25 cellular contexts compared by ENCODE assay signal in genomic region chr12:5000204-5000603, GRCh38. TPM values are rescaled to one million over a fixed set of nuclear protein-coding genes. Genes with fewer than 3 reads are reported as not detected.
DNase-seq lines count a peak whose midpoint lies in the region; ATAC-seq and TF ChIP-seq lines count a peak whose summit lies in the region.
"Had no signal": no experiment of that assay in that cellular context is flagged by ENCODE, and none has a peak within 500 bp of the region (broad histone marks: within the 10 kb centered on the region; RNA-seq: fewer than 3 reads in every experiment).

No MANE protein-coding gene starts in this region.

- H3K23ac ChIP-seq in mesendoderm (ENCODE audit: low read length), result no peak overlapping the region

- no peak overlapping the region for H2BK120ac ChIP-seq in mesendoderm (ENCODE audit: low read depth, low read length)

- H3K18ac ChIP-seq in mesendoderm (ENCODE audit: low read length), result no peak overlapping the region

- no peak overlapping the region for H2AK5ac ChIP-seq in mesendoderm (ENCODE audit: low read length)

- H3K4me1 ChIP-seq in HEK293 (ENCODE audit: control insufficient read depth, insufficient read depth, low read length), result no peaks in the 10 kb centered on the region
- no peaks in the 10 kb centered on the region for H3K4me1 ChIP-seq in Panc1 (ENCODE audit: control insufficient read depth, insufficient read depth, low read length)
- H3K4me1 ChIP-seq in mesendoderm (ENCODE audit: control insufficient read depth, low read depth, low read length), result no peaks in the 10 kb centered on the region
- H3K4me1 ChIP-seq: lower lobe of right lung had no signal

- POLR2A ChIA-PET in HEK293 (lab: Yijun Ruan, JAX) (no interaction called here), Panc1 (lab: Charles Lee) (no interaction called here)

- no peaks in the 10 kb centered on the region for H3K79me2 ChIP-seq in mesendoderm (ENCODE audit: control insufficient read depth, insufficient read depth, low read length)

- H3K36me3 ChIP-seq in HEK293 (ENCODE audit: control insufficient read depth in 2 of 2, insufficient read depth in 1 of 2, low read length in 2 of 2) (no peaks in the 10 kb centered on the region), Panc1 (ENCODE audit: control insufficient read depth, insufficient read depth, low read length) (no peaks in the 10 kb centered on the region), mesendoderm (ENCODE audit: control insufficient read depth, insufficient read depth, low read length) (no peaks in the 10 kb centered on the region)
- H3K36me3 ChIP-seq: cardiac muscle cell, heart left ventricle, lower lobe of right lung had no signal

- in situ Hi-C loops in Panc1 (cut with HindIII; ENCODE audit: low pct_unique_long_range_greater_than_20kb, low sequenced_read_pairs), result no loop called here

- no peaks in the 10 kb centered on the region for H3K79me1 ChIP-seq in mesendoderm (ENCODE audit: low read length)

- no TSS peak for BruUV-seq in Panc1 (replicated peaks; lab: Mats Ljungman, UMichigan)

- no peak overlapping the region for H2BK5ac ChIP-seq in mesendoderm (ENCODE audit: low read length)

- ATAC-seq in Panc1 (peak; percentile 56; the same call in 1 of the 2 replicates), GM19324 (IDR thresholded peaks at IDR 0.05; ENCODE audit: low FRiP score, unreplicated experiment) (no peak)
- ATAC-seq: activated CD4-positive, alpha-beta T cell treated with anti-CD3 and anti-CD28 coated beads for 36 hours; heart left ventricle; lower lobe of right lung; stimulated activated naive CD8-positive, alpha-beta T cell treated with anti-CD3 and anti-CD28 coated beads, Interleukin-15, amount 100 ng/mL, for 72 hours had no signal

- no peak overlapping the region for H3K9ac ChIP-seq in mesendoderm (ENCODE audit: low read length)

- no peak overlapping the region for H3K56ac ChIP-seq in mesendoderm (ENCODE audit: low read length)

- whole genome bisulfite sequencing in mesendoderm (ENCODE audit: extremely low coverage, insufficient coverage, low lambda C conversion rate), result no CpG with 5 or more reads among the region's 3 CpGs

- no peak overlapping the region for H3K4me2 ChIP-seq in mesendoderm (ENCODE audit: low read length)
- H3K4me2 ChIP-seq: PC-9 had no signal

- intact Hi-C loops in Panc1 (cut with micrococcal nuclease; ENCODE audit: unreplicated experiment), result no loop called here

- TF ChIP-seq CTCF in HEK293 (tag by site-specific recombination; IDR thresholded peaks at IDR 0.05), result peak; percentile 49
- TF ChIP-seq CTCF in Panc1 (IDR thresholded peaks at IDR 0.05), result peak; percentile 14; the same call in 1 of the 2 replicates

- CTCF ChIA-PET in HEK293 (lab: Yijun Ruan, JAX) (interaction anchor here (0.5 to 10.5 kb wide), 8 partner anchors 74 to 193 kb away, joined by 3 to 185 read pairs (median 4); no protein-coding TSS in a partner anchor), Panc1 (lab: Charles Lee) (interaction anchor here (0.7 kb wide), 1 partner anchor 144 kb away, joined by 4 read pairs; no protein-coding TSS in a partner anchor)

- H2BK15ac ChIP-seq in mesendoderm (replicated peaks; ENCODE audit: low read depth), result no peak overlapping the region

- H3K4ac ChIP-seq in mesendoderm (ENCODE audit: low read depth, low read length), result no peak overlapping the region

- H3K27me3 ChIP-seq in Panc1 (ENCODE audit: control insufficient read depth, insufficient read depth, low read length), result no peaks in the 10 kb centered on the region; the same call in 1 of the 2 replicates
- no peaks in the 10 kb centered on the region for H3K27me3 ChIP-seq in mesendoderm (ENCODE audit: insufficient read depth, low read length, poor library complexity)

- H3K9me3 ChIP-seq in HEK293 (ENCODE audit: control insufficient read depth, insufficient read depth, low read depth, low read length) (no peaks in the 10 kb centered on the region), Panc1 (ENCODE audit: control insufficient read depth, insufficient read depth, low read depth, low read length) (no peaks in the 10 kb centered on the region)
- H3K9me3 ChIP-seq: heart left ventricle, lower lobe of right lung had no signal

- H3K27ac ChIP-seq in HEK293 (ENCODE audit: extremely low read depth, low read depth, low read length), result no peak overlapping the region
- H3K27ac ChIP-seq in Panc1 (ENCODE audit: low read length), result no peak overlapping the region
- H3K27ac ChIP-seq in mesendoderm (ENCODE audit: low read depth, low read length), result no peak overlapping the region
- H3K27ac ChIP-seq: cardiac muscle cell, heart left ventricle, lower lobe of right lung, PC-9, SK-N-MC had no signal

- no peak overlapping the region for H4K8ac ChIP-seq in mesendoderm (ENCODE audit: low read depth, low read length)

- H4K5ac ChIP-seq in mesendoderm (ENCODE audit: low read length), result no peak overlapping the region

- H3K4me3 ChIP-seq in HEK293 (ENCODE audit: low read depth, low read length) (no peak overlapping the region), Panc1 (ENCODE audit: low read depth in 2 of 2, low read length in 2 of 2) (no peak overlapping the region), mesendoderm (ENCODE audit: low read length) (no peak overlapping the region)
- H3K4me3 ChIP-seq: cardiac muscle cell, heart left ventricle, lower lobe of right lung, PC-9, SK-N-MC had no signal

- DNase-seq in NCI-H82 (lab: John Stamatoyannopoulos, UW) (peak; percentile 39), NCI-H82 treated with DMSO at 0.1 percent for 48 hours (lab: John Stamatoyannopoulos, UW; ENCODE audit: unreplicated experiment) (no peak), Panc1 (ENCODE audit: low read depth, low spot score) (no peak), mesendoderm (peak; percentile 33), CD1c-positive myeloid dendritic cell (ENCODE audit: extremely low spot score) (no peak), putamen (ENCODE audit: low spot score) (no peak)
- DNase-seq: activated CD4-positive, alpha-beta T cell treated with anti-CD3 and anti-CD28 coated beads for 36 hours; CD4-positive, CD25-positive, alpha-beta regulatory T cell; H7; heart left ventricle; Karpas-422; lower lobe of right lung; NCI-H1436; NCI-H510A; PC-9; stimulated activated CD4-positive, alpha-beta T cell treated with anti-CD3 and anti-CD28 coated beads, Interleukin-2, amount 100 ng/mL, for 24 hours; stimulated activated naive CD8-positive, alpha-beta T cell treated with anti-CD3 and anti-CD28 coated beads, Interleukin-15, amount 100 ng/mL, for 72 hours; T1000 had no signal

TF ChIP-seq in HEK293, 187 proteins besides CTCF, POLR2A, EP300 and RAD21:
- no peak for TF ChIP-seq ZNF426 (tag by site-specific recombination; IDR thresholded peaks at IDR 0.05)
- TF ChIP-seq ZBTB20 (tag by site-specific recombination; IDR thresholded peaks at IDR 0.05), result peak; percentile 41; the same call in 1 of the 2 replicates

RNA-seq across cellular contexts. Expression of gene KCNA5, which starts 43.5 kb away (rescaled TPM):
- total RNA-seq in Panc1 (2021; ENCODE audit: unreplicated experiment), result not detected
- polyA plus RNA-seq in Panc1 (2012; ENCODE audit: insufficient read length), result not detected
- polyA plus RNA-seq in mesendoderm (2013, experiment 1 of 2), result 1.6 TPM
- polyA plus RNA-seq in mesendoderm (2013, experiment 2 of 2), result 1.4 TPM
- total RNA-seq: activated CD4-positive, alpha-beta T cell treated with anti-CD3 and anti-CD28 coated beads for 36 hours; CD4-positive, CD25-positive, alpha-beta regulatory T cell; fibroblast of lung; myocyte; osteocyte; PC-9 had no signal
- polyA plus RNA-seq: CD4-positive, CD25-positive, alpha-beta regulatory T cell; fibroblast of lung had no signal

Comparison
In these comparisons a context has a peak if more than half of its experiments do, and no peak if none do; other contexts are left out.
1. DNase-seq: peak in NCI-H82 (single experiment) and mesendoderm (single experiment); none in NCI-H82 treated with DMSO at 0.1 percent for 48 hours (single experiment), Panc1 (single experiment), CD1c-positive myeloid dendritic cell (single experiment) and putamen (single experiment).